Comparison of ENCODE assay signal across 8 cellular contexts in genomic region chr3:122681294-122682015, GRCh38. TPM values are rescaled to one million over a fixed set of nuclear protein-coding genes. Genes with fewer than 3 reads are reported as not detected.
DNase-seq lines count a peak whose midpoint lies in the region; ATAC-seq, FAIRE-seq and TF ChIP-seq lines count a peak whose summit lies in the region.

No MANE protein-coding gene starts in this region.

- H3K36me3 ChIP-seq in K562 (ENCODE audit: control insufficient read depth, insufficient read depth, low read length) (0 out of 3 replicates have a peak, but pooled peaks cover 3% of the 10 kb centered on the region), upper lobe of right lung (no peaks in the 10 kb centered on the region)

- intact Hi-C loops in activated naive CD4-positive, alpha-beta T cell treated with anti-CD3 and anti-CD28 coated beads for 36 hours (cut with micrococcal nuclease) = loop anchor here (2.0 to 5.0 kb wide), 2 partner anchors 113 to 346 kb away; partner anchors contain the start of genes SEMA5B and SLC49A4
- intact Hi-C loops in K562 (cut with micrococcal nuclease) (no loop called here), lower leg skin (cut with DNase I; ENCODE audit: low total_unique reads) (loop anchor here (10.0 kb wide), 1 partner anchor 277 kb away; no protein-coding TSS in a partner anchor), upper lobe of right lung (cut with DNase I) (no loop called here), sciatic nerve (cut with DNase I) (loop anchor here (5.0 kb wide), 3 partner anchors 119 to 1139 kb away; partner anchors contain the start of genes DTX3L, FAM162A, MIX23 and PARP9)

- peak; percentile 46 for FAIRE-seq in K562 (lab: Jason Lieb, UNC)

- no peaks in the 10 kb centered on the region for H3K27me3 Mint-ChIP-seq in activated naive CD4-positive, alpha-beta T cell treated with anti-CD3 and anti-CD28 coated beads for 36 hours (ENCODE audit: low read depth)

- peak overlapping the region; percentile 83 for H3K4me2 ChIP-seq in K562 (ENCODE audit: insufficient read depth, low read length)

- TSS peak; percentile 34 for BruUV-seq in K562 (replicated peaks; lab: Mats Ljungman, UMichigan)

- H3K9ac ChIP-seq in K562 (ENCODE audit: insufficient read depth in 1 of 2, low read depth in 2 of 2, low read length in 2 of 2) = peak overlapping the region; percentile 79 to 95

- H3K27me3 ChIP-seq in K562 (ENCODE audit: control insufficient read depth in 2 of 2, insufficient read depth in 2 of 2, low read length in 2 of 2) = no peaks in the 10 kb centered on the region
- no peaks in the 10 kb centered on the region for H3K27me3 ChIP-seq in upper lobe of right lung

- H3K4me3 ChIP-seq in K562 (peak overlapping the region; percentile 77), lower leg skin (ENCODE audit: low read depth, poor library complexity, severe bottlenecking) (peak overlapping the region; percentile 88), upper lobe of right lung (peak overlapping the region; percentile 65)

- no peaks in the 10 kb centered on the region for H3K9me3 ChIP-seq in K562 (replicated peaks; ENCODE audit: control insufficient read depth, insufficient read depth, low read depth, low read length)
- no peaks in the 10 kb centered on the region for H3K9me3 ChIP-seq in upper lobe of right lung

- peak overlapping the region; percentile 90 for H3K27ac Mint-ChIP-seq in activated naive CD4-positive, alpha-beta T cell treated with anti-CD3 and anti-CD28 coated beads for 36 hours

- peaks cover 46% of the 10 kb centered on the region for H3K4me1 Mint-ChIP-seq in activated naive CD4-positive, alpha-beta T cell treated with anti-CD3 and anti-CD28 coated beads for 36 hours (ENCODE audit: low read depth)

- H3K9me1 ChIP-seq in K562 (ENCODE audit: control insufficient read depth, insufficient read depth, low read length) = no peaks in the 10 kb centered on the region

- H2AFZ ChIP-seq in K562 (ENCODE audit: low read depth, low read length) = peak overlapping the region; percentile 91

- in situ Hi-C loops in K562 (cut with MboI) = loop anchor here (10.0 kb wide), 1 partner anchor 287 kb away; no protein-coding TSS in a partner anchor

- H3K79me2 ChIP-seq in K562 (ENCODE audit: control insufficient read depth, insufficient read depth, low read length) = peaks cover 12% of the 10 kb centered on the region

- no peak for TF ChIP-seq RAD21 in K562 (CRISPR knock-in tag; conservative IDR thresholded peaks at IDR 0.05 in 1 of 2, IDR thresholded peaks at IDR 0.05 in 1 of 2)

- no peak for TF ChIP-seq CTCF in K562 (IDR thresholded peaks at IDR 0.05 in 2 of 3, conservative IDR thresholded peaks at IDR 0.05 in 1 of 3; ENCODE audit: insufficient read depth in 2 of 3, low read depth in 1 of 3, low read length in 3 of 3)
- no peak for TF ChIP-seq CTCF in lower leg skin (IDR thresholded peaks at IDR 0.05)
- no peak for TF ChIP-seq CTCF in upper lobe of right lung (IDR thresholded peaks at IDR 0.05)

- H4K20me1 ChIP-seq in K562 (replicated peaks; ENCODE audit: control insufficient read depth, insufficient read depth, low read length) = no peaks in the 10 kb centered on the region

- H3K27ac ChIP-seq in K562 (ENCODE audit: extremely low read depth, low read depth, low read length) (peak overlapping the region; percentile 80; the same call in 2 of the 3 replicates), upper lobe of right lung (peak overlapping the region; percentile 95)

- peak overlapping the region; percentile 83 for H3K4me3 Mint-ChIP-seq in activated naive CD4-positive, alpha-beta T cell treated with anti-CD3 and anti-CD28 coated beads for 36 hours

- 50% methylated on average over 6 of the region's 23 CpGs for WGBS in K562 (ENCODE audit: insufficient coverage, low coverage, missing lambda C conversion rate)
- 35 to 36% methylated on average over 23 of the region's 23 CpGs for WGBS in lower leg skin, 2 donors

- no peak for TF ChIP-seq EP300 in K562 (IDR thresholded peaks at IDR 0.05; ENCODE audit: low read length)

- POLR2A ChIA-PET in K562 (lab: Yijun Ruan, JAX) = no interaction called here

- CTCF ChIA-PET in activated naive CD4-positive, alpha-beta T cell treated with anti-CD3 and anti-CD28 coated beads for 36 hours (lab: Charles Lee) = interaction anchor here (2.1 to 6.4 kb wide), 3 partner anchors 12 to 265 kb away, joined by 6 to 165 read pairs (median 17); partner anchors contain the start of gene WDR5B
- CTCF ChIA-PET in K562 (lab: Yijun Ruan, JAX; ENCODE audit: low intra/inter-chr PET ratio) = no interaction called here

- H3K9me3 Mint-ChIP-seq in activated naive CD4-positive, alpha-beta T cell treated with anti-CD3 and anti-CD28 coated beads for 36 hours = no peaks in the 10 kb centered on the region

- peaks cover 13 to 17% of the 10 kb centered on the region in 2 experiments; a peak in 4 of 5 replicates for H3K4me1 ChIP-seq in K562 (replicated peaks in 1 of 2; ENCODE audit: control insufficient read depth in 2 of 2, insufficient read depth in 2 of 2, low read length in 2 of 2)
- peaks cover 44% of the 10 kb centered on the region for H3K4me1 ChIP-seq in upper lobe of right lung

- DNase-seq in activated naive CD4-positive, alpha-beta T cell treated with anti-CD3 and anti-CD28 coated beads for 36 hours = no peak
- DNase-seq in activated naive CD4-positive, alpha-beta T cell treated with Interleukin-2 at 50 U/mL for 16 hours = no peak
- DNase-seq in K562 (ENCODE audit: extremely low read depth in 1 of 4, low spot score in 3 of 4) (peak in 1 of 4 experiments; percentile 7), lower leg skin (ENCODE audit: low spot score in 2 of 2) (no peak), upper lobe of right lung (peak; percentile 67), sciatic nerve (ENCODE audit: low spot score) (no peak), T1000 (lab: John Stamatoyannopoulos, UW) (no peak)

- TF ChIP-seq POLR2A in K562 (conservative IDR thresholded peaks at IDR 0.05) (no peak), lower leg skin (IDR thresholded peaks at IDR 0.05) (no peak)

- peaks cover 12% of the 10 kb centered on the region for H3K36me3 Mint-ChIP-seq in activated naive CD4-positive, alpha-beta T cell treated with anti-CD3 and anti-CD28 coated beads for 36 hours (ENCODE audit: low read depth)

- ATAC-seq in K562 = no peak
- ATAC-seq in upper lobe of right lung = no peak
- no peak for ATAC-seq in GM19463 (IDR thresholded peaks at IDR 0.05; ENCODE audit: unreplicated experiment)
- no peak for ATAC-seq in sciatic nerve

TF ChIP-seq in K562, 482 proteins besides CTCF, POLR2A, EP300 and RAD21 (continues in another document):
- no peak for TF ChIP-seq ELF4 (CRISPR knock-in tag; IDR thresholded peaks at IDR 0.05)
- TF ChIP-seq HDAC1 (IDR thresholded peaks at IDR 0.05) = peak in 1 of 2 experiments; percentile 15; a peak in 1 of 4 replicates
- no peak for TF ChIP-seq MLX (CRISPR knock-in tag; conservative IDR thresholded peaks at IDR 0.05)
- TF ChIP-seq ZNF79 (CRISPR knock-in tag; IDR thresholded peaks at IDR 0.05; ENCODE audit: low read depth) = no peak
- TF ChIP-seq FOSL1 (tag; conservative IDR thresholded peaks at IDR 0.05) = no peak
- no peak for TF ChIP-seq SRSF3 (IDR thresholded peaks at IDR 0.05; ENCODE audit: insufficient read depth, low read length)
- no peak for TF ChIP-seq ZBTB1 (CRISPR knock-in tag; IDR thresholded peaks at IDR 0.05; ENCODE audit: borderline replicate concordance, low read depth)

RNA-seq across cellular contexts. Expression of gene PARP14, which starts 0.8 kb away (rescaled TPM):
- total RNA-seq in activated naive CD4-positive, alpha-beta T cell treated with anti-CD3 and anti-CD28 coated beads for 36 hours = 10 to 100 TPM; 35.4 to 38.9 TPM
- 16.6 and 61.9 TPM in 2 replicates for total RNA-seq in K562 (2011; cell fraction: chromatin; rRNA removed; ENCODE audit: low replicate concordance)
- 10.3 and 15.1 TPM in 2 replicates for total RNA-seq in K562 (2011; cell fraction: nucleolus; rRNA removed)
- total RNA-seq in K562 (2011; cell fraction: nucleoplasm; rRNA removed) = 25.6 and 31.8 TPM in 2 replicates
- total RNA-seq in K562 (2014; rRNA removed) (9.0 and 9.5 TPM in 2 replicates), K562 (2014; rRNA removed; fragmentation: Illumina TruSeq; extraction: Trizol) (13.1 and 13.7 TPM in 2 replicates), K562 (2015; rRNA removed; fragmentation: Illumina TruSeq; extraction: Trizol) (11.8 and 14.4 TPM in 2 replicates), K562 (2021) (9.7 and 11.9 TPM in 2 replicates), lower leg skin (10 to 100 TPM in 2 of 4 donors, 1 to 10 TPM in 2; 4.9 to 14.5 (median 9.4) TPM), upper lobe of right lung (131 TPM), sciatic nerve (58.4 TPM)
- polyA plus RNA-seq in K562 (2011; rRNA removed) (6.7 and 12.8 TPM in 2 replicates), K562 (2014; fragmentation: Illumina TruSeq; extraction: Trizol) (6.9 and 8.6 TPM in 2 replicates), K562 (2014; fragmentation: Nextera tagmentation; extraction: Ambion mirVana) (1 to 10 TPM; 3.1 to 6.2 TPM), K562 (2014; rRNA removed) (7.7 and 9.2 TPM in 2 replicates)
- 4.5 and 4.6 TPM in 2 replicates for polyA plus RNA-seq in K562 (2011; cell fraction: cytosol; rRNA removed)
- polyA plus RNA-seq in K562 (2011; cell fraction: nucleus; rRNA removed) = 8.2 and 12.9 TPM in 2 replicates
- 5.1 and 7.4 TPM in 2 replicates for polyA plus RNA-seq in K562 (2012)
- polyA minus RNA-seq in K562 (2011; rRNA and poly(A)+ RNA removed) = 16.7 and 27.7 TPM in 2 replicates
- polyA minus RNA-seq in K562 (2011; cell fraction: cytosol; rRNA and poly(A)+ RNA removed) = 6.1 and 9.5 TPM in 2 replicates
- 16.8 and 18.7 TPM in 2 replicates for polyA minus RNA-seq in K562 (2011; cell fraction: nucleus; rRNA and poly(A)+ RNA removed)

Comparison
In these comparisons a context has a peak if more than half of its experiments do, and no peak if none do; other contexts are left out.
1. intact Hi-C loops: an anchor here in activated naive CD4-positive, alpha-beta T cell treated with anti-CD3 and anti-CD28 coated beads for 36 hours (2.0 to 5.0 kb wide), lower leg skin (10.0 kb wide) and sciatic nerve (5.0 kb wide); none called in K562 and upper lobe of right lung.